In the genomic region with DNA sequence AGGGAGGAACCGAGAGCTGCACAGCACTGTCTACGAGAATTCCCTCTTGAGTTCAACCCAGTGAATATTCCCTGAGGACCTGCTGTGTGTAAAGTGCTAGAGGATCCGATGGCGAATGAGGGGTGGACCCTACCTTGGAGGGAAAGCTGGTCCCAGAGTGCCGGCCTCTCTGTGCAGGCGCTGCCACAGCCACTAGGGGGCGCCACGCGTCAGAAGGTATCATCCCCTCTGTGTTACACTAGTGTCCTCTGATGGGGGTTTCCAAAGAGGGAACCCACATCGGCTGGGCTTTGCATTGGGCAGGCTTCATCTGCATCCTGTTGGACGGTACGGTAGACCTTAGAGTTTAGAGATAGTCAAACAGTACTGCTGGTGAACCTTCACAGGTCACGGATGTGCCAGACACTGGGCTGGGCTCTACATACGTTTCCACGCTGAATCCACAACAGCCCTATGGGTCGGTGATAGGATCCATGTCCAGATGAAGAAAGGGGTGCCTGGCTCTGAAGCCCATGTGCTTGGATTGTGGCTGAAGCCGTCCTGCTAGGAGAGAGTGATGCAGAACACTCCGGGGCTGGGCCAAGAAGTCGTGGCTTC, we compare ENCODE assay signal across 8 cellular contexts. TPM values are rescaled to one million over a fixed set of nuclear protein-coding genes. Genes with fewer than 3 reads are reported as not detected.
DNase-seq lines count a peak whose midpoint lies in the region; ATAC-seq and TF ChIP-seq lines count a peak whose summit lies in the region.

No MANE protein-coding gene starts in this region.

- no peaks in the 10 kb centered on the region for H4K20me1 ChIP-seq in MM.1S (ENCODE audit: insufficient read depth, low read length)

- no peak overlapping the region for H3K9ac ChIP-seq in MM.1S (ENCODE audit: low read length)

- H2AFZ ChIP-seq in MM.1S (ENCODE audit: low read length): no peak overlapping the region

- H3K79me2 ChIP-seq in MM.1S (ENCODE audit: low read length): peaks cover 61% of the 10 kb centered on the region

- H3K4me1 ChIP-seq in MM.1S (ENCODE audit: low read length): no peaks in the 10 kb centered on the region

- no peaks in the 10 kb centered on the region; the same call in none of the 2 replicates for H3F3A ChIP-seq in MM.1S (ENCODE audit: insufficient read depth, low read length)

- ATAC-seq in omental fat pad (ENCODE audit: low FRiP score): no peak

- H3K4me3 ChIP-seq in MM.1S (ENCODE audit: low read length): no peak overlapping the region
- no peak overlapping the region for H3K4me3 ChIP-seq in epithelial cell of esophagus (ENCODE audit: low read length)

- TF ChIP-seq CTCF in MM.1S (IDR thresholded peaks at IDR 0.05; ENCODE audit: low read length): peak; percentile 94
- TF ChIP-seq CTCF in epithelial cell of esophagus (IDR thresholded peaks at IDR 0.05; ENCODE audit: insufficient read depth, low read depth, low read length, missing control alignments): peak; percentile 76
- TF ChIP-seq CTCF in omental fat pad (IDR thresholded peaks at IDR 0.05): no peak
- peak; percentile 84 for TF ChIP-seq CTCF in type B pancreatic cell (conservative IDR thresholded peaks at IDR 0.05)

- no peak overlapping the region for H3K4me2 ChIP-seq in MM.1S (ENCODE audit: low read depth, low read length)

- H3K36me3 ChIP-seq in MM.1S (replicated peaks; ENCODE audit: insufficient read depth, low read length): peaks cover 48% of the 10 kb centered on the region

- DNase-seq in NCI-H2029 (lab: John Stamatoyannopoulos, UW) (peak; percentile 18), NCI-H2029 treated with DMSO at 0.1 percent for 48 hours (lab: John Stamatoyannopoulos, UW) (no peak), MM.1S (no peak), epithelial cell of esophagus (ENCODE audit: low read depth) (peak; percentile 22), omental fat pad (ENCODE audit: low spot score) (peak; percentile 38), type B pancreatic cell (ENCODE audit: extremely low spot score, unreplicated experiment) (no peak), DMS153 (lab: John Stamatoyannopoulos, UW) (no peak)
- DNase-seq in activated CD8-positive, alpha-beta memory T cell treated with anti-CD3 and anti-CD28 coated beads for 48 hours (ENCODE audit: low read depth in 2 of 3, low spot score in 2 of 3): peak; percentile 32 to 77 (median 76)

- no peaks in the 10 kb centered on the region for H3K4me1 Mint-ChIP-seq in type B pancreatic cell (ENCODE audit: unreplicated experiment)

- no peak overlapping the region for H3K27ac ChIP-seq in MM.1S (ENCODE audit: low read length)

- H3K4me3 Mint-ChIP-seq in type B pancreatic cell: no peak overlapping the region

- no peaks in the 10 kb centered on the region for H3K27me3 Mint-ChIP-seq in type B pancreatic cell

- H3K9me2 ChIP-seq in MM.1S (replicated peaks; ENCODE audit: insufficient read depth, low read length): no peaks in the 10 kb centered on the region

- H3K27me3 ChIP-seq in MM.1S (replicated peaks; ENCODE audit: insufficient read depth, low read length): no peaks in the 10 kb centered on the region

- H3K36me3 Mint-ChIP-seq in type B pancreatic cell: peaks cover 10% of the 10 kb centered on the region

- no peaks in the 10 kb centered on the region for H3K9me3 Mint-ChIP-seq in type B pancreatic cell

- no peaks in the 10 kb centered on the region for H3K9me3 ChIP-seq in MM.1S (replicated peaks; ENCODE audit: insufficient read depth, low read length)

- peak overlapping the region; percentile 8 for H3K27ac Mint-ChIP-seq in type B pancreatic cell

RNA-seq across cellular contexts. Expression of a gene that starts 39.0 kb away (rescaled TPM):
- total RNA-seq in omental fat pad (10 to 100 TPM; 17.6 to 40.0 (median 21.6) TPM), type B pancreatic cell (ENCODE audit: low replicate concordance) (33.6 and 39.3 TPM in 2 replicates)

RNA-seq across cellular contexts. Expression of a gene that starts 39.1 kb away (rescaled TPM):
- total RNA-seq in omental fat pad: 10 to 100 TPM; 32.9 to 56.4 (median 49.7) TPM
- total RNA-seq in type B pancreatic cell (ENCODE audit: low replicate concordance): 45.0 and 49.4 TPM in 2 replicates

Comparison
In these comparisons a context has a peak if more than half of its experiments do, and no peak if none do; other contexts are left out.
1. DNase-seq: peak in NCI-H2029 (single experiment), activated CD8-positive, alpha-beta memory T cell treated with anti-CD3 and anti-CD28 coated beads for 48 hours (3 of 3), epithelial cell of esophagus (single experiment) and omental fat pad (single experiment); none in NCI-H2029 treated with DMSO at 0.1 percent for 48 hours (single experiment), MM.1S (single experiment), type B pancreatic cell (single experiment) and DMS153 (single experiment).
2. CTCF ChIP-seq: peak in MM.1S (single experiment), epithelial cell of esophagus (single experiment) and type B pancreatic cell (single experiment); none in omental fat pad (0 of 3).